Comparison of ENCODE assay signal across 33 cellular contexts in the genomic region with DNA sequence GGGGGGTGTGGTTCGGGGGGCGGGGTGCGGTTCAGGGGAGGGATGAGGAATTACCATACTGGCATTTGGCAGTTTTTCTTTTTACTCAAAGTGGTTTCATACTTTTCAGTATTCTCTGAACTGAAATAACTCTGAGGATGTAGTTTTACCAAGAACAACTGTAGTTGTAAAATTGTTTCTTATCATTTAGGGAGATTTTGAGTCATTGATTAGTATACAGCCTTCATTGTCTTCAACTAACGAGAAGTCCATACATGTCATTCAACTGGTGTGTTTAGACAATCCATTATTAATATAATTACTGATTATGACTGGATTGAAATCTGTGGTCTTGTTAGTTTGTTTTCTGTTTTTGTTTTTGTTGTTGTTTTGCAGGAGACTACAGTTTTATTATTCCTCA. TPM values are rescaled to one million over a fixed set of nuclear protein-coding genes. Genes with fewer than 3 reads are reported as not detected.
"Had no signal": no experiment of that assay in that cellular context is flagged by ENCODE, and none has a peak within 500 bp of the region (broad histone marks: within the 10 kb centered on the region; RNA-seq: fewer than 3 reads in every experiment).

No MANE protein-coding gene starts in this region.

- ATAC-seq: heart left ventricle; natural killer cell; psoas muscle; right lobe of liver; stimulated activated naive B cell treated with anti-CD40 and anti-IgM and Interleukin-4, amounts not matched to agents 10 μg/mL and 1 μg/mL and 100 μg/mL, for 72 hours; upper lobe of right lung had no signal

- H3K4me3 ChIP-seq: heart left ventricle, left ventricle myocardium inferior, lung, neural progenitor cell, psoas muscle, right lobe of liver, smooth muscle cell, stomach, testis, thyroid gland, upper lobe of right lung had no signal

- H3K27me3 ChIP-seq: heart left ventricle, neural progenitor cell, neutrophil, right lobe of liver, stomach, testis, thyroid gland, upper lobe of right lung had no signal

- H3K9ac ChIP-seq: neural progenitor cell, parathyroid adenoma had no signal

- H3K36me3 ChIP-seq: neural progenitor cell, neutrophil, right lobe of liver, thyroid gland, upper lobe of right lung had no signal

- H3K4me3 Mint-ChIP-seq: immature natural killer cell; mesothelial cell of epicardium; naive B cell; natural killer cell; nephron progenitor cell; neural progenitor cell; stimulated activated naive B cell treated with anti-CD40 and anti-IgM and Interleukin-4, amounts not matched to agents 10 μg/mL and 1 μg/mL and 100 μg/mL, for 72 hours had no signal

- DNase-seq: heart left ventricle; hypothalamus; immature natural killer cell; islet precursor cell; left ventricle myocardium inferior; mesendoderm; naive B cell; natural killer cell; nephron progenitor cell; occipital lobe; psoas muscle; right lobe of liver; stimulated activated CD4-positive, alpha-beta T cell treated with anti-CD3 and anti-CD28 coated beads, Interleukin-1b, Interleukin-23, amount 100 ng/mL, for 48 hours; stimulated activated CD4-positive, alpha-beta T cell treated with anti-CD3 and anti-CD28 coated beads, Interleukin-2, amount 100 ng/mL, for 48 hours; stimulated activated CD4-positive, alpha-beta T cell treated with anti-CD3 and anti-CD28 coated beads, Interleukin-4, amount 100 ng/mL, for 4 hours; stimulated activated CD8-positive, alpha-beta memory T cell treated with anti-CD3 and anti-CD28 coated beads, Interleukin-4, amount 100 ng/mL, for 48 hours; stimulated activated naive B cell treated with anti-CD40 and anti-IgM and Interleukin-4, amounts not matched to agents 10 μg/mL and 1 μg/mL and 100 μg/mL, for 72 hours; stomach; testis; thyroid gland; upper lobe of right lung had no signal

- H3K27ac Mint-ChIP-seq: immature natural killer cell; mesothelial cell of epicardium; naive B cell; natural killer cell; neural progenitor cell; stimulated activated naive B cell treated with anti-CD40 and anti-IgM and Interleukin-4, amounts not matched to agents 10 μg/mL and 1 μg/mL and 100 μg/mL, for 72 hours had no signal

- H3K27me3 Mint-ChIP-seq: naive B cell; stimulated activated naive B cell treated with anti-CD40 and anti-IgM and Interleukin-4, amounts not matched to agents 10 μg/mL and 1 μg/mL and 100 μg/mL, for 72 hours had no signal

- H3K27ac ChIP-seq: heart left ventricle, left ventricle myocardium inferior, neural progenitor cell, neutrophil, parathyroid adenoma, psoas muscle, right lobe of liver, stomach, thyroid gland, upper lobe of right lung had no signal

- H3K4me1 ChIP-seq: heart left ventricle, left ventricle myocardium inferior, neural progenitor cell, parathyroid adenoma, psoas muscle, right lobe of liver, stomach, thyroid gland, upper lobe of right lung had no signal

- H3K4me1 Mint-ChIP-seq: immature natural killer cell; mesothelial cell of epicardium; natural killer cell; nephron progenitor cell; neural progenitor cell; stimulated activated naive B cell treated with anti-CD40 and anti-IgM and Interleukin-4, amounts not matched to agents 10 μg/mL and 1 μg/mL and 100 μg/mL, for 72 hours had no signal

- H3K9me3 ChIP-seq: neutrophil, right lobe of liver, testis, thyroid gland had no signal

RNA-seq across cellular contexts. Expression of a gene that starts 58.6 kb away (rescaled TPM):
- total RNA-seq: heart left ventricle, kidney epithelial cell, left ventricle myocardium inferior, lower leg skin, lung, mesothelial cell of epicardium, mononuclear cell, natural killer cell, osteocyte, posterior vena cava, psoas muscle, right lobe of liver, skeletal muscle tissue, smooth muscle cell, stomach, thyroid gland, upper lobe of right lung had no signal
- polyA plus RNA-seq: heart left ventricle, immature natural killer cell, lung, psoas muscle, smooth muscle cell, stomach had no signal
